19 cellular contexts compared by ENCODE assay signal in genomic region chr20:4714818-4715217, GRCh38. TPM values are rescaled to one million over a fixed set of nuclear protein-coding genes. Genes with fewer than 3 reads are reported as not detected.
DNase-seq lines count a peak whose midpoint lies in the region; ATAC-seq and TF ChIP-seq lines count a peak whose summit lies in the region.
"Had no signal": no experiment of that assay in that cellular context is flagged by ENCODE, and none has a peak within 500 bp of the region (broad histone marks: within the 10 kb centered on the region; RNA-seq: fewer than 3 reads in every experiment).

No MANE protein-coding gene starts in this region.

- no peak for ATAC-seq in activated CD8-positive, alpha-beta memory T cell treated with anti-CD3 and anti-CD28 coated beads, Interleukin-2, amount 10 ng/mL, durations not matched to agents 7 days and 5 days
- ATAC-seq in foreskin keratinocyte (peak; percentile 14), GM21576 (IDR thresholded peaks at IDR 0.05; ENCODE audit: unreplicated experiment) (no peak), GM21825 (IDR thresholded peaks at IDR 0.05; ENCODE audit: unreplicated experiment) (no peak)
- ATAC-seq: CD8-positive, alpha-beta T cell had no signal

- peaks cover 1% of the 10 kb centered on the region for H3K36me3 Mint-ChIP-seq in activated CD8-positive, alpha-beta memory T cell treated with anti-CD3 and anti-CD28 coated beads, Interleukin-2, amount 10 ng/mL, durations not matched to agents 7 days and 5 days
- no peaks in the 10 kb centered on the region for H3K36me3 Mint-ChIP-seq in osteocyte (ENCODE audit: unreplicated experiment)
- H3K36me3 Mint-ChIP-seq: CD14-positive monocyte; CD8-positive, alpha-beta T cell had no signal

- no peak overlapping the region for H3K27ac Mint-ChIP-seq in activated CD8-positive, alpha-beta memory T cell treated with anti-CD3 and anti-CD28 coated beads, Interleukin-2, amount 10 ng/mL, durations not matched to agents 7 days and 5 days
- no peak overlapping the region for H3K27ac Mint-ChIP-seq in osteocyte (ENCODE audit: unreplicated experiment)
- H3K27ac Mint-ChIP-seq: CD14-positive monocyte; CD8-positive, alpha-beta T cell; H9 had no signal

- H3K27ac ChIP-seq in foreskin keratinocyte, result no peak overlapping the region
- H3K27ac ChIP-seq: 22Rv1 had no signal

- peak; percentile 34 for DNase-seq in activated CD8-positive, alpha-beta memory T cell treated with anti-CD3 and anti-CD28 coated beads, Interleukin-2, amount 10 ng/mL, durations not matched to agents 7 days and 5 days
- no peak for DNase-seq in activated CD8-positive, alpha-beta memory T cell treated with anti-CD3 and anti-CD28 coated beads, Interleukin-2, amount 50 U/mL, for 4 hours
- DNase-seq in cerebellar cortex (ENCODE audit: low spot score), result peak; percentile 29
- peak; percentile 36 to 54 for DNase-seq in foreskin keratinocyte
- DNase-seq in osteocyte (ENCODE audit: extremely low spot score, unreplicated experiment), result peak; percentile 34
- DNase-seq in NCI-H1092 (lab: John Stamatoyannopoulos, UW), result no peak
- DNase-seq: CD8-positive, alpha-beta T cell; COR-L47; DND-41; GF-D8; GOT3; H9; IMR-90 had no signal

- H3K27me3 Mint-ChIP-seq in activated CD8-positive, alpha-beta memory T cell treated with anti-CD3 and anti-CD28 coated beads, Interleukin-2, amount 10 ng/mL, durations not matched to agents 7 days and 5 days, result peaks cover 8% of the 10 kb centered on the region
- H3K27me3 Mint-ChIP-seq in osteocyte (ENCODE audit: unreplicated experiment), result peaks cover 34% of the 10 kb centered on the region

- CTCF ChIA-PET in activated CD8-positive, alpha-beta memory T cell treated with anti-CD3 and anti-CD28 coated beads, Interleukin-2, amount 10 ng/mL, durations not matched to agents 7 days and 5 days (lab: Charles Lee), result interaction anchor here (0.7 to 1.3 kb wide), 5 partner anchors 11 to 105 kb away, joined by 3 to 4 read pairs (median 3); no protein-coding TSS in a partner anchor

- no peaks in the 10 kb centered on the region for H3K27me3 ChIP-seq in foreskin keratinocyte

- H3K4me1 ChIP-seq in foreskin keratinocyte, result peaks cover 21% of the 10 kb centered on the region

- H3K4me1 Mint-ChIP-seq in activated CD8-positive, alpha-beta memory T cell treated with anti-CD3 and anti-CD28 coated beads, Interleukin-2, amount 10 ng/mL, durations not matched to agents 7 days and 5 days, result peaks cover 11% of the 10 kb centered on the region
- H3K4me1 Mint-ChIP-seq in osteocyte (ENCODE audit: unreplicated experiment), result no peaks in the 10 kb centered on the region

- TF ChIP-seq CTCF in foreskin keratinocyte (conservative IDR thresholded peaks at IDR 0.05) (no peak), osteocyte (IDR thresholded peaks at IDR 0.05) (no peak)

- no peak overlapping the region for H3K4me3 Mint-ChIP-seq in activated CD8-positive, alpha-beta memory T cell treated with anti-CD3 and anti-CD28 coated beads, Interleukin-2, amount 10 ng/mL, durations not matched to agents 7 days and 5 days
- H3K4me3 Mint-ChIP-seq in osteocyte (ENCODE audit: unreplicated experiment), result no peak overlapping the region
- H3K4me3 Mint-ChIP-seq: CD14-positive monocyte; CD8-positive, alpha-beta T cell; H9 had no signal

- H3K9me3 Mint-ChIP-seq in activated CD8-positive, alpha-beta memory T cell treated with anti-CD3 and anti-CD28 coated beads, Interleukin-2, amount 10 ng/mL, durations not matched to agents 7 days and 5 days (ENCODE audit: low read depth), result no peaks in the 10 kb centered on the region
- no peaks in the 10 kb centered on the region for H3K9me3 Mint-ChIP-seq in osteocyte (ENCODE audit: unreplicated experiment)
- H3K9me3 Mint-ChIP-seq: CD8-positive, alpha-beta T cell had no signal

RNA-seq across cellular contexts. Expression of gene PRND, which starts 6.9 kb away (rescaled TPM):
- not detected for total RNA-seq in activated CD8-positive, alpha-beta memory T cell treated with anti-CD3 and anti-CD28 coated beads, Interleukin-2, amount 10 ng/mL, durations not matched to agents 7 days and 5 days
- total RNA-seq in foreskin keratinocyte (not detected in 2 replicates), osteocyte (not detected in 2 replicates)
- not detected in 2 replicates for polyA plus RNA-seq in foreskin keratinocyte
- total RNA-seq: CD8-positive, alpha-beta T cell; HT-29; IMR-90 had no signal
- polyA plus RNA-seq: BJ, CD14-positive monocyte, IMR-90 had no signal

RNA-seq across cellular contexts. Expression of gene PRNP, which starts 28.6 kb away (rescaled TPM):
- 10 to 100 TPM; 37.4 to 50.4 TPM for total RNA-seq in activated CD8-positive, alpha-beta memory T cell treated with anti-CD3 and anti-CD28 coated beads, Interleukin-2, amount 10 ng/mL, durations not matched to agents 7 days and 5 days
- total RNA-seq in foreskin keratinocyte (403 and 528 TPM in 2 replicates), osteocyte (64.7 and 68.8 TPM in 2 replicates)
- polyA plus RNA-seq in foreskin keratinocyte, result 227 and 256 TPM in 2 replicates

Comparison
In these comparisons a context has a peak if more than half of its experiments do, and no peak if none do; other contexts are left out.
1. DNase-seq: peak in activated CD8-positive, alpha-beta memory T cell treated with anti-CD3 and anti-CD28 coated beads, Interleukin-2, amount 10 ng/mL, durations not matched to agents 7 days and 5 days (single experiment), cerebellar cortex (single experiment), foreskin keratinocyte (2 of 2) and osteocyte (single experiment); none in activated CD8-positive, alpha-beta memory T cell treated with anti-CD3 and anti-CD28 coated beads, Interleukin-2, amount 50 U/mL, for 4 hours (single experiment) and NCI-H1092 (single experiment).